ENCODE assay signal across 8 cellular contexts in the genomic region with DNA sequence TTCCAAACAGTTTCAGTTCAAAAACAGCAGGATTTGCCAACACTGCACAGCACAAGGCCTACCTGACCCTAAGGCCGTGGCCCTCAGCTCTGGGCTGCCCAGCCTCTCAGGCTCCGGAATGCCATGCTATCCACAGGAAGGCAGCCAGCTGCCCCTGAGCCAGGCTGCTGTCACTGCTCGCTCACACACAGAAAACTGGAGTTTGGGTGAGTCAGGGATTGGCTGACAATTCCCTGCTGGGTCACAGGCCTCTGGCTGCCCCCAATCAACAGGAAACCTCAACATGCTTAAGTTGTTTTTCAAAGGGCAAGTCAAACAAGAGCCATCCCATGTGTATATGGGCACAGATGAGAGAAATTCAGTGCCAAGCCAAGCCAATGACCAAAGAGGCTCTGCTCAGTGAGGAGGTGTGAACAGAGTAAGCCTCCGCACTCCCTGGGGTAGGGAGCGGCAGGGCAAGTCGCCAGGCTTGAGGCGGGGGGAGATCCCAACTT. TPM values are rescaled to one million over a fixed set of nuclear protein-coding genes. Genes with fewer than 3 reads are reported as not detected.
DNase-seq lines count a peak whose midpoint lies in the region; ATAC-seq, FAIRE-seq and TF ChIP-seq lines count a peak whose summit lies in the region.

No MANE protein-coding gene starts in this region.

- no peaks in the 10 kb centered on the region for H3K9me3 Mint-ChIP-seq in HFFc6

- intact Hi-C loops in transverse colon (cut with DNase I; ENCODE audit: low total_unique reads) = no loop called here

- H3K9me3 ChIP-seq in transverse colon (no peaks in the 10 kb centered on the region), small intestine (ENCODE audit: control insufficient read depth, low read depth) (no peaks in the 10 kb centered on the region)

- H3K4me3 Mint-ChIP-seq in HFFc6 = peak overlapping the region; percentile 57

- H3K27me3 ChIP-seq in transverse colon = no peaks in the 10 kb centered on the region
- H3K27me3 ChIP-seq in small intestine (ENCODE audit: control insufficient read depth in 2 of 2, insufficient read depth in 2 of 2, low read length in 2 of 2) = no peaks in the 10 kb centered on the region

- peak overlapping the region; percentile 63 to 93 (median 68) for H3K27ac ChIP-seq in transverse colon
- peak overlapping the region in 1 of 2 donors; percentile 52 for H3K27ac ChIP-seq in small intestine (ENCODE audit: low read depth in 1 of 2, low read length in 1 of 2)

- H3K36me3 ChIP-seq in transverse colon = no peaks in the 10 kb centered on the region
- no peaks in the 10 kb centered on the region for H3K36me3 ChIP-seq in small intestine (ENCODE audit: control insufficient read depth in 2 of 2, insufficient read depth in 2 of 2, low read length in 2 of 2)

- H3K36me3 Mint-ChIP-seq in HFFc6 (ENCODE audit: low read depth) = peaks cover 9% of the 10 kb centered on the region

- H3K27me3 Mint-ChIP-seq in HFFc6 (ENCODE audit: insufficient read depth) = peaks cover 5% of the 10 kb centered on the region

- WGBS in transverse colon (ENCODE audit: low coverage in 1 of 2), 2 donors = 73% methylated on average over 7 of the region's 7 CpGs; no CpG with 5 or more reads in 1 of the 2 donors
- 66 to 85% (median 79%) methylated on average over 7 of the region's 7 CpGs for WGBS in small intestine, 3 donors

- H3K27ac Mint-ChIP-seq in HFFc6 = peak overlapping the region; percentile 71

- TF ChIP-seq POLR2A in transverse colon (IDR thresholded peaks at IDR 0.05) = no peak
- TF ChIP-seq POLR2A in GM18505 (IDR thresholded peaks at IDR 0.05; ENCODE audit: borderline replicate concordance, extremely low read depth, insufficient read depth, insufficient read length) = no peak

- TF ChIP-seq EP300 in transverse colon (IDR thresholded peaks at IDR 0.05; ENCODE audit: low read depth) = no peak

- no peak for TF ChIP-seq CTCF in HFFc6 (IDR thresholded peaks at IDR 0.05)
- no peak for TF ChIP-seq CTCF in astrocyte of the cerebellum (IDR thresholded peaks at IDR 0.05; ENCODE audit: low read depth, low read length, missing control alignments)
- TF ChIP-seq CTCF in transverse colon (IDR thresholded peaks at IDR 0.05) = no peak

- ATAC-seq in GM18505 (IDR thresholded peaks at IDR 0.05; ENCODE audit: unreplicated experiment) = no peak

- peaks cover 23 to 50% (median 24%) of the 10 kb centered on the region in 4 donors for H3K4me1 ChIP-seq in transverse colon
- H3K4me1 ChIP-seq in small intestine (ENCODE audit: control insufficient read depth in 2 of 2, insufficient read depth in 1 of 2, low read depth in 1 of 2, low read length in 1 of 2) = peaks cover 7 to 8% of the 10 kb centered on the region in 2 donors

- peaks cover 48% of the 10 kb centered on the region for H3K4me1 Mint-ChIP-seq in HFFc6 (ENCODE audit: low read depth)

- in situ Hi-C loops in astrocyte of the cerebellum (cut with HindIII; ENCODE audit: low sequenced_read_pairs) (no loop called here), transverse colon (cut with MboI; ENCODE audit: low pct_ligation_motif_present in 1 of 4, low pct_unique_long_range_greater_than_20kb in 1 of 4, low sequenced_read_pairs in 3 of 4) (no loop called here)

- H3K4me3 ChIP-seq in astrocyte of the cerebellum (ENCODE audit: low read depth, low read length) (no peak overlapping the region), transverse colon (no peak overlapping the region), small intestine (ENCODE audit: low read depth in 1 of 2, low read length in 2 of 2) (no peak overlapping the region)

- no peak for FAIRE-seq in small intestine (lab: Jason Lieb, UNC)

- DNase-seq in HFFc6 = peak; percentile 76
- DNase-seq in astrocyte of the cerebellum (ENCODE audit: low read depth) = peak; percentile 50
- DNase-seq in kidney tubule cell (ENCODE audit: low spot score) = peak; percentile 84
- peak; percentile 39 for DNase-seq in transverse colon
- DNase-seq in NCI-H187 treated with DMSO at 0.1 percent for 48 hours (lab: John Stamatoyannopoulos, UW) = no peak
- DNase-seq in small intestine = no peak
- DNase-seq in NCI-H2029 treated with DMSO at 0.1 percent for 48 hours (lab: John Stamatoyannopoulos, UW) = no peak

RNA-seq across cellular contexts. Expression of gene RPL27A, which starts 50.2 kb away (rescaled TPM):
- total RNA-seq in HFFc6 (2021; fragmentation: NEBNext Ultra II Directional; extraction: Animal tissue kit (Norgen Biotek cat#: 25700)) = 1,000 to 10,000 TPM in 4 of 6 experiments, 100 to 1,000 TPM in 2; 973 to 1,209 (median 1,069) TPM
- 100 to 1,000 TPM; 462 to 843 (median 770) TPM for total RNA-seq in transverse colon
- 1,000 to 10,000 TPM; 2,503 to 4,316 (median 3,232) TPM for polyA plus RNA-seq in small intestine

RNA-seq across cellular contexts. Expression of gene TRIM66, which starts 50.3 kb away (rescaled TPM):
- total RNA-seq in HFFc6 (2021; fragmentation: NEBNext Ultra II Directional; extraction: Animal tissue kit (Norgen Biotek cat#: 25700)) = 1 to 10 TPM; 4.5 to 6.9 (median 5.6) TPM
- 10 to 100 TPM; 11.7 to 19.7 (median 14.3) TPM for total RNA-seq in transverse colon
- polyA plus RNA-seq in small intestine = 1 to 10 TPM; 1.4 to 4.9 (median 3.1) TPM

Comparison
In these comparisons a context has a peak if more than half of its experiments do, and no peak if none do; other contexts are left out.
1. DNase-seq: peak in HFFc6 (single experiment), astrocyte of the cerebellum (single experiment), kidney tubule cell (single experiment) and transverse colon (single experiment); none in NCI-H187 treated with DMSO at 0.1 percent for 48 hours (single experiment), small intestine (single experiment) and NCI-H2029 treated with DMSO at 0.1 percent for 48 hours (single experiment).